Comparison of ENCODE assay signal across 2 cellular contexts in the genomic region with DNA sequence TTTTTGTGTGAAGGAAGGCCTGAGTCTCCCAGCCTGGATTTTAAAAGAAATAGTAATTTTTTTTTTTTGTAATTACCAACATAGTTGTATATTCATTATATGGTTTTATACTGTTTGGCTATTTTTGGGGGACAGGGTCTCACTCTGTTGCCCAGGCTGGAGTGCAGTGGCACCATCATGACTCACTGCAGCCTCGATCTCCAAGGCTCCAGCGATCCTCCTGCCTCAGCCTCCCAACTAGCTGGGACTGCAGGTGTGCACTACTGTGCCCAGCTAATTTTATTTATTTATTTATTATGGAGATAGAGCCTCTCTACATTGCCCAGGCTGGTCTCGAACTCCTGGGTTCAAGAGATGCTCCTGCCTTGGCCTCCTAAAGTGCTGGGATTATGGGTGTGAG.
TF ChIP-seq lines count a peak whose summit lies in the region.

No MANE protein-coding gene starts in this region.

TF ChIP-seq in IMR-90, 13 proteins besides CTCF, POLR2A, EP300 and RAD21:
- no peak for TF ChIP-seq CEBPB (IDR thresholded peaks at IDR 0.05; ENCODE audit: low read depth, low read length)
- no peak for TF ChIP-seq SMC3 (IDR thresholded peaks at IDR 0.05; ENCODE audit: low read depth, low read length)
- no peak for TF ChIP-seq MXI1 (IDR thresholded peaks at IDR 0.05; ENCODE audit: borderline replicate concordance, low read depth, low read length)
- no peak for TF ChIP-seq CHD1 (IDR thresholded peaks at IDR 0.05; ENCODE audit: low read depth, low read length)
- no peak for TF ChIP-seq BHLHE40 (IDR thresholded peaks at IDR 0.05; ENCODE audit: low read depth, low read length)
- TF ChIP-seq RFX5 (IDR thresholded peaks at IDR 0.05; ENCODE audit: low read depth, low read length) = no peak
- no peak for TF ChIP-seq MAZ (IDR thresholded peaks at IDR 0.05; ENCODE audit: borderline replicate concordance, low read depth, low read length)
- no peak for TF ChIP-seq NFE2L2 (IDR thresholded peaks at IDR 0.05; ENCODE audit: low read depth, low read length)
- no peak for TF ChIP-seq MAFK (IDR thresholded peaks at IDR 0.05; ENCODE audit: low read depth, low read length)
- no peak for TF ChIP-seq FOS (IDR thresholded peaks at IDR 0.05; ENCODE audit: low read depth, low read length)
- TF ChIP-seq, protein P1, sequence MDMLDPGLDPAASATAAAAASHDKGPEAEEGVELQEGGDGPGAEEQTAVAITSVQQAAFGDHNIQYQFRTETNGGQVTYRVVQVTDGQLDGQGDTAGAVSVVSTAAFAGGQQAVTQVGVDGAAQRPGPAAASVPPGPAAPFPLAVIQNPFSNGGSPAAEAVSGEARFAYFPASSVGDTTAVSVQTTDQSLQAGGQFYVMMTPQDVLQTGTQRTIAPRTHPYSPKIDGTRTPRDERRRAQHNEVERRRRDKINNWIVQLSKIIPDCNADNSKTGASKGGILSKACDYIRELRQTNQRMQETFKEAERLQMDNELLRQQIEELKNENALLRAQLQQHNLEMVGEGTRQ (IDR thresholded peaks at IDR 0.05; ENCODE audit: low read depth, low read length) = no peak
- TF ChIP-seq, protein P2, sequence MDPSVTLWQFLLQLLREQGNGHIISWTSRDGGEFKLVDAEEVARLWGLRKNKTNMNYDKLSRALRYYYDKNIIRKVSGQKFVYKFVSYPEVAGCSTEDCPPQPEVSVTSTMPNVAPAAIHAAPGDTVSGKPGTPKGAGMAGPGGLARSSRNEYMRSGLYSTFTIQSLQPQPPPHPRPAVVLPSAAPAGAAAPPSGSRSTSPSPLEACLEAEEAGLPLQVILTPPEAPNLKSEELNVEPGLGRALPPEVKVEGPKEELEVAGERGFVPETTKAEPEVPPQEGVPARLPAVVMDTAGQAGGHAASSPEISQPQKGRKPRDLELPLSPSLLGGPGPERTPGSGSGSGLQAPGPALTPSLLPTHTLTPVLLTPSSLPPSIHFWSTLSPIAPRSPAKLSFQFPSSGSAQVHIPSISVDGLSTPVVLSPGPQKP (IDR thresholded peaks at IDR 0.05; ENCODE audit: borderline replicate concordance, low read depth, low read length) = no peak
- no peak for TF ChIP-seq RCOR1 (IDR thresholded peaks at IDR 0.05; ENCODE audit: insufficient replicate concordance, low read length)
TF ChIP-seq in IMR-90: peak in this region for 0.

TF ChIP-seq in endothelial cell of umbilical vein, 7 proteins besides CTCF, POLR2A, EP300 and RAD21:
- TF ChIP-seq, protein P3, sequence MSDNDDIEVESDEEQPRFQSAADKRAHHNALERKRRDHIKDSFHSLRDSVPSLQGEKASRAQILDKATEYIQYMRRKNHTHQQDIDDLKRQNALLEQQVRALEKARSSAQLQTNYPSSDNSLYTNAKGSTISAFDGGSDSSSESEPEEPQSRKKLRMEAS (IDR thresholded peaks at IDR 0.05; ENCODE audit: insufficient read depth, insufficient read length) = no peak
- TF ChIP-seq GATA2 (IDR thresholded peaks at IDR 0.05; ENCODE audit: insufficient read depth, insufficient read length, low read depth, low read length) = no peak
- no peak for TF ChIP-seq FOS (IDR thresholded peaks at IDR 0.05; ENCODE audit: borderline replicate concordance, insufficient read depth, low read length)
- no peak for TF ChIP-seq EZH2 (IDR thresholded peaks at IDR 0.05; ENCODE audit: borderline replicate concordance, low read depth, low read length, severe bottlenecking)
- TF ChIP-seq JUN (IDR thresholded peaks at IDR 0.05; ENCODE audit: borderline replicate concordance, insufficient read depth, insufficient read length, low read depth) = no peak
- TF ChIP-seq MYC (IDR thresholded peaks at IDR 0.05; ENCODE audit: low read depth, low read length) = no peak
- no peak for TF ChIP-seq POLR2AphosphoS5 (IDR thresholded peaks at IDR 0.05; ENCODE audit: insufficient read depth, low read depth, low read length)
